25 cellular contexts compared by ENCODE assay signal in the genomic region with DNA sequence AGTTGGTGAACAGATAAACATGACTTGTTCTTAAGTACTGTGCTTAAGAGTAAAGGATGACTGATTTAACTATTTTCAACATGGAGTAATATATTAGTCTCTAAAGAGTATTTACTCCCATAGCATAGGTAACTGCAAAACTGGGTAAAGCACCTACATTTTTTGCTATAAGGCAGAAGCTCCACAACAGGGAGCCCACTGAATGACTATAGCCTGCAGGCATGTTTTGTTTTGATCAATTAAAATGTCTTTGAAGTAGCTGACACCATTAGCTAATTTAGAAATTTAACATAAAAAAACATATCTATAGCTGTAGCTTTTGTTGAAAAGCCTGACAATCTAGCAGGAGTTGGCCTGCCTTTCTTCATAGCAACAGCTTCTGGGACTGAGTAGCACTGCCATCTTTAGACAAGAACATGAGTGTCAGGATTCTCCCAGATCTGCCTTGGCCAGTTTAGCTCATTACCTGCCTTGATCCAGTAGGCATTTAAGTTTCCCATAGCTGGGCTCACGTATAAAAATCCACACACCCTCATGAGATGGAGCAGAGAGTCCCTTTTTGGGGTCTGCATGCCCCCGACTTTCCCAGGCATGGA.
DNase-seq lines count a peak whose midpoint lies in the region; ATAC-seq and TF ChIP-seq lines count a peak whose summit lies in the region.
"Had no signal": no experiment of that assay in that cellular context is flagged by ENCODE, and none has a peak within 500 bp of the region (broad histone marks: within the 10 kb centered on the region; RNA-seq: fewer than 3 reads in every experiment).

No MANE protein-coding gene starts in this region.

- H3K79me2 ChIP-seq in GM23248 (ENCODE audit: insufficient read depth), result no peaks in the 10 kb centered on the region

- no peak overlapping the region for H3K4me3 ChIP-seq in GM23248
- no peak overlapping the region for H3K4me3 ChIP-seq in choroid plexus epithelial cell (ENCODE audit: low read depth, low read length)
- no peak overlapping the region for H3K4me3 ChIP-seq in testis
- H3K4me3 ChIP-seq: adrenal gland, colonic mucosa, esophagus squamous epithelium, lung, right lobe of liver, stomach, tibial nerve had no signal

- H3K9me3 ChIP-seq in GM23248 (ENCODE audit: low read depth) (no peaks in the 10 kb centered on the region), testis (no peaks in the 10 kb centered on the region)
- H3K9me3 ChIP-seq: adrenal gland, colonic mucosa, esophagus squamous epithelium, right lobe of liver, stomach, tibial nerve had no signal

- no peaks in the 10 kb centered on the region for H3K27me3 ChIP-seq in GM23248 (replicated peaks; ENCODE audit: insufficient read depth)
- H3K27me3 ChIP-seq in testis, result no peaks in the 10 kb centered on the region
- H3K27me3 ChIP-seq: adrenal gland, colonic mucosa, esophagus squamous epithelium, right lobe of liver, stomach, tibial nerve had no signal

- H4K20me1 ChIP-seq in GM23248 (ENCODE audit: insufficient read depth), result no peaks in the 10 kb centered on the region

- H3K27ac ChIP-seq in GM23248 (no peak overlapping the region), testis (no peak overlapping the region)
- H3K27ac ChIP-seq: adrenal gland, colonic mucosa, esophagus squamous epithelium, right lobe of liver, stomach, tibial nerve, VCaP had no signal

- in situ Hi-C loops in GM23248 (cut with MboI), result no loop called here

- no peak overlapping the region for H3K9ac ChIP-seq in GM23248

- intact Hi-C loops in testis (cut with DNase I; ENCODE audit: low total_unique reads), result no loop called here

- H3K36me3 ChIP-seq in GM23248 (ENCODE audit: low read depth) (no peaks in the 10 kb centered on the region), testis (ENCODE audit: low read depth, missing control alignments) (no peaks in the 10 kb centered on the region)
- H3K36me3 ChIP-seq: adrenal gland, colonic mucosa, esophagus squamous epithelium, right lobe of liver, stomach, tibial nerve had no signal

- TF ChIP-seq POLR2A in testis (IDR thresholded peaks at IDR 0.05), result no peak

- DNase-seq in GM23248 (peak; percentile 1), M059J (ENCODE audit: low read depth) (peak; percentile 21), choroid plexus epithelial cell (ENCODE audit: low read depth) (peak; percentile 45), iPS-NIHi11 (ENCODE audit: low spot score) (peak; percentile 19), GM19238 (ENCODE audit: insufficient read length, low spot score) (no peak), testis (no peak), NCI-H345 treated with DMSO at 0.1 percent for 48 hours (lab: John Stamatoyannopoulos, UW; ENCODE audit: unreplicated experiment) (no peak)
- DNase-seq: activated CD4-positive, alpha-beta T cell treated with anti-CD3 and anti-CD28 coated beads, Interleukin-2, amount 10 ng/mL, durations not matched to agents 24 days and 14 days; activated naive CD4-positive, alpha-beta T cell treated with Interleukin-2 at 50 U/mL for 16 hours; activated T-cell treated with anti-CD3 and anti-CD28 coated beads, Interleukin-2, amount 50 U/mL, for 72 hours; adrenal gland; colonic mucosa; effector memory CD8-positive, alpha-beta T cell; EL; esophagus squamous epithelium; NCI-H2029; NCI-H446 treated with DMSO at 0.1 percent for 48 hours; right lobe of liver; stimulated activated CD4-positive, alpha-beta T cell treated with anti-CD3 and anti-CD28 coated beads, Interleukin-12 subunit alpha, Interleukin-12 subunit beta, amount 100 ng/mL, for 4 hours; stomach had no signal

- no peaks in the 10 kb centered on the region for H3F3A ChIP-seq in GM23248 (ENCODE audit: insufficient read depth)

- TF ChIP-seq CTCF in choroid plexus epithelial cell (conservative IDR thresholded peaks at IDR 0.05; ENCODE audit: low read depth, low read length), result peak; percentile 27
- TF ChIP-seq CTCF in testis (IDR thresholded peaks at IDR 0.05), result no peak

- H3K4me1 ChIP-seq in GM23248 (ENCODE audit: insufficient read depth) (no peaks in the 10 kb centered on the region), testis (no peaks in the 10 kb centered on the region)
- H3K4me1 ChIP-seq: adrenal gland, colonic mucosa, esophagus squamous epithelium, right lobe of liver, stomach had no signal

- H2AFZ ChIP-seq in GM23248, result no peak overlapping the region

- 0 out of 2 replicates have a peak, but pooled peaks cover 4% of the 10 kb centered on the region for H3K9me2 ChIP-seq in GM23248 (ENCODE audit: insufficient read depth)

- H3K4me2 ChIP-seq in GM23248 (ENCODE audit: unreplicated experiment), result no peak overlapping the region

- WGBS in GM23248 (ENCODE audit: low coverage in 1 of 2, low lambda C conversion rate in 2 of 2, missing lambda C conversion rate in 2 of 2), 2 experiments, result 31 to 45% methylated on average over 2 of the region's 2 CpGs
- 92 to 93% methylated on average over 2 of the region's 2 CpGs for WGBS in testis, 2 donors

- no peak for ATAC-seq in GM21526 (IDR thresholded peaks at IDR 0.05; ENCODE audit: low FRiP score, unreplicated experiment)
- ATAC-seq: activated T-cell treated with anti-CD3 and anti-CD28 coated beads, Interleukin-2, amount 50 U/mL, for 72 hours; effector memory CD8-positive, alpha-beta T cell; right lobe of liver; SK-N-SH treated with all-trans-retinoic acid at 6 μM for 48 hours had no signal

Comparison
In these comparisons a context has a peak if more than half of its experiments do, and no peak if none do; other contexts are left out.
1. DNase-seq: peak in GM23248 (single experiment), M059J (single experiment), choroid plexus epithelial cell (single experiment) and iPS-NIHi11 (single experiment); none in GM19238 (single experiment), testis (single experiment) and NCI-H345 treated with DMSO at 0.1 percent for 48 hours (single experiment).